In genomic region chr6:13487122-13488014, GRCh38 we compare ENCODE assay signal across 8 cellular contexts. TPM values are rescaled to one million over a fixed set of nuclear protein-coding genes. Genes with fewer than 3 reads are reported as not detected.
DNase-seq lines count a peak whose midpoint lies in the region; ATAC-seq, FAIRE-seq and TF ChIP-seq lines count a peak whose summit lies in the region.

Gene GFOD1 (minus strand): TSS chr6:13487600. CDS start chr6:13486890, 710 bp downstream.

- H3K27me3 Mint-ChIP-seq in T-cell = peaks cover 10 to 17% of the 10 kb centered on the region in 2 donors

- POLR2A ChIA-PET in T-cell (lab: Charles Lee) = interaction anchor here (0.5 to 0.6 kb wide), 2 partner anchors 142 to 650 kb away, joined by 4 read pairs; no protein-coding TSS in a partner anchor

- H3K4me3 ChIP-seq in GM12875 (ENCODE audit: low read depth, low read length) = peak within 1 kb of the TSS; percentile 66
- peak within 1 kb of the TSS; percentile 89 for H3K4me3 ChIP-seq in psoas muscle

- H3K4me1 Mint-ChIP-seq in T-cell = peaks cover 27 to 39% (median 32%) of the 10 kb centered on the region in 3 donors

- H3K9me3 ChIP-seq in psoas muscle = no peaks in the 10 kb centered on the region

- 0% methylated on average over 48 to 109 of the region's 109 CpGs for WGBS in psoas muscle, 3 donors

- CTCF ChIA-PET in T-cell (lab: Charles Lee) = interaction anchor here (0.6 to 1.2 kb wide), 6 partner anchors 55 to 160 kb away, joined by 3 to 6 read pairs (median 4); partner anchors contain the start of gene TBC1D7 (in 1 of the 2)

- H3K27ac Mint-ChIP-seq in T-cell = peak within 1 kb of the TSS; percentile 33 to 73

- DNase-seq in NCI-H128 (lab: John Stamatoyannopoulos, UW; ENCODE audit: unreplicated experiment) (peak; percentile 73), T-cell (peak; percentile 9 to 72 (median 46)), left ventricle myocardium superior (peak; percentile 95), psoas muscle (peak; percentile 91 to 94), urothelium cell line (ENCODE audit: low spot score) (peak; percentile 93)

- H3K27ac ChIP-seq in angular gyrus (ENCODE audit: low read depth, low read length) (peak within 1 kb of the TSS; percentile 82), psoas muscle (peak within 1 kb of the TSS; percentile 97)

- intact Hi-C loops in left ventricle myocardium superior (cut with micrococcal nuclease) = no loop called here
- intact Hi-C loops in psoas muscle (cut with DNase I) = loop anchor here (2.0 to 5.0 kb wide), 5 partner anchors 35 to 150 kb away; partner anchors contain the start of gene SIRT5 (in 1 of the 2)

- TF ChIP-seq CTCF in GM12875 (IDR thresholded peaks at IDR 0.05; ENCODE audit: borderline replicate concordance, insufficient read depth, low read depth, low read length) = 0 out of 2 replicates have a peak, but pooled peaks have one; percentile 3
- TF ChIP-seq CTCF in psoas muscle (IDR thresholded peaks at IDR 0.05) = no peak

- no peaks in the 10 kb centered on the region for H3K9me3 Mint-ChIP-seq in T-cell

- no peaks in the 10 kb centered on the region for H3K36me3 Mint-ChIP-seq in T-cell

- peak; percentile 27 for FAIRE-seq in urothelium cell line (lab: Jason Lieb, UNC)

- H3K4me1 ChIP-seq in psoas muscle = peaks cover 33% of the 10 kb centered on the region

- H3K4me3 Mint-ChIP-seq in T-cell = peak within 1 kb of the TSS; percentile 85 to 94 (median 89)

- H3K36me3 ChIP-seq in psoas muscle (ENCODE audit: insufficient read depth in 1 of 2, low read depth in 1 of 2) = no peaks in the 10 kb centered on the region

- no peaks in the 10 kb centered on the region for H3K27me3 ChIP-seq in psoas muscle (ENCODE audit: insufficient read depth in 3 of 3, low read length in 2 of 3)

- ATAC-seq in HG02678 (IDR thresholded peaks at IDR 0.05; ENCODE audit: unreplicated experiment) (peak; percentile 79), T-cell (replicated peaks in 1 of 4) (peak; percentile 87 to 89 (median 88)), left ventricle myocardium superior (peak; percentile 89), psoas muscle (peak; percentile 83 to 90 (median 87))

RNA-seq across cellular contexts. Expression of gene GFOD1, which starts in this region (rescaled TPM):
- 1 to 10 TPM; 1.9 to 3.2 (median 2.3) TPM for total RNA-seq in T-cell
- 33.7 TPM for total RNA-seq in left ventricle myocardium superior
- total RNA-seq in psoas muscle = 10 to 100 TPM; 16.7 to 34.2 (median 23.9) TPM
- 10 to 100 TPM in 1 of 3 donors, 1 to 10 TPM in 2; 5.9 to 12.0 (median 8.3) TPM for polyA plus RNA-seq in psoas muscle

Comparison
In these comparisons a context has a peak if more than half of its experiments do, and no peak if none do; other contexts are left out.
1. Peak in every context shown above with its lines: DNase-seq, ATAC-seq, H3K4me3 ChIP-seq and H3K27ac ChIP-seq.